ENCODE assay signal across 8 cellular contexts in the genomic region with DNA sequence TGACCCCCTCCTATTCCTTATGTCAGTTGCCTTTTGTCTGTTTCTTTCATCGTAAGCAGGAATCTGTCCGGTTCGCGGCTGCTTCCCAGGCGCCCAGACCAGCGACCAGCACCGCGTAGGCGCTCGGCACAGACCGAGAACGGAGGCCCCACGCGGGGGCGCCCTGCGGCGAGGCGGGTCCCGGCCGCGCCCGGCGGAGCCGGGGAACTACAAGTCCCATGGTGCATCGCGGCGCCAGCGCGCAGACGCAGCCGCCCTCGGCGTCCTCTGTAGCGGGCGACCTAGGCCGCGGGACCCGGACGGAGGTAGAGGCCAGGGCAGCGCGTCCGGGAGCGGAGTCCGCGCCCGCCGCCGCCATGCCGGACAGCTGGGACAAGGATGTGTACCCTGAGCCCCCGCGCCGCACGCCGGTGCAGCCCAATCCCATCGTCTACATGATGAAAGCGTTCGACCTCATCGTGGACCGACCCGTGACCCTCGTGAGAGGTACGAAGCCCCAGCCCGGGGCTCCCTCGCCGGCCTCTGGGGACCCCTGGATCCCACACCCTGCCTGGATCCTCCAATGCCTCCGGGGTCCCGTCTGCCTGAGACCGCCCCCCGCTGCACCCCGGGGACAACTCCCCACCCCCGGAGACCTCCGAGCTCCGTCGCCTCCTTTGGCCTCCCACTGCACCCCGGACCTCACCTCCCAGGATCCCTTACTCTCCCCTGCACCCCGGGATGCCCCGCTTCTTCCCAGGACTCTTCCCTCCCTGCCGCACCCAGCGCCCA. TPM values are rescaled to one million over a fixed set of nuclear protein-coding genes. Genes with fewer than 3 reads are reported as not detected.
DNase-seq lines count a peak whose midpoint lies in the region; ATAC-seq and TF ChIP-seq lines count a peak whose summit lies in the region.

Gene NDUFB10 (plus strand): TSS at position 270 of the 771 bp plus-strand sequence. CDS start 87 bp downstream, at position 357.

- TF ChIP-seq CTCF in LNCAP (IDR thresholded peaks at IDR 0.05) = peak; percentile 90
- TF ChIP-seq CTCF in gastroesophageal sphincter (IDR thresholded peaks at IDR 0.05) = peak in 3 of 4 experiments; percentile 64 to 84 (median 79)

- H3K27ac ChIP-seq in GM23248 = peak within 1 kb of the TSS; percentile 50
- H3K27ac ChIP-seq in SJSA1 = peak within 1 kb of the TSS; percentile 1; the same call in 1 of the 2 replicates
- H3K27ac ChIP-seq in gastroesophageal sphincter = peak within 1 kb of the TSS; percentile 78 to 91 (median 88)
- peak within 1 kb of the TSS; percentile 79 for H3K27ac ChIP-seq in temporal lobe (ENCODE audit: low read depth, low read length)

- no peaks in the 10 kb centered on the region for H3K27me3 ChIP-seq in GM23248 (replicated peaks; ENCODE audit: insufficient read depth)
- H3K27me3 ChIP-seq in SJSA1 (replicated peaks) = no peaks in the 10 kb centered on the region
- no peaks in the 10 kb centered on the region for H3K27me3 ChIP-seq in gastroesophageal sphincter

- H3K9me3 ChIP-seq in GM23248 (ENCODE audit: low read depth) (no peaks in the 10 kb centered on the region), SJSA1 (replicated peaks) (no peaks in the 10 kb centered on the region), gastroesophageal sphincter (no peaks in the 10 kb centered on the region)

- 1 to 2% methylated on average over 51 to 66 of the region's 79 CpGs for WGBS in GM23248 (ENCODE audit: low coverage in 1 of 2, low lambda C conversion rate in 2 of 2, missing lambda C conversion rate in 2 of 2), 2 experiments
- 0 to 2% methylated on average over 5 to 19 of the region's 79 CpGs for WGBS in gastroesophageal sphincter (ENCODE audit: low coverage in 1 of 2), 2 donors

- TF ChIP-seq EP300 in gastroesophageal sphincter (IDR thresholded peaks at IDR 0.05) = no peak

- peak within 1 kb of the TSS; percentile 82 for H3K4me2 ChIP-seq in GM23248 (ENCODE audit: unreplicated experiment)

- peak; percentile 81 to 86 for TF ChIP-seq POLR2A in gastroesophageal sphincter (IDR thresholded peaks at IDR 0.05)

- H3K9ac ChIP-seq in GM23248 = peak within 1 kb of the TSS; percentile 94

- peaks cover 24% of the 10 kb centered on the region for H3K36me3 ChIP-seq in GM23248 (ENCODE audit: low read depth)
- H3K36me3 ChIP-seq in SJSA1 = peaks cover 46% of the 10 kb centered on the region
- H3K36me3 ChIP-seq in gastroesophageal sphincter = peaks cover 0 to 27% of the 10 kb centered on the region in 2 donors

- in situ Hi-C loops in GM23248 (cut with MboI) = no loop called here

- H3K4me3 ChIP-seq in GM23248 = peak within 1 kb of the TSS; percentile 85
- H3K4me3 ChIP-seq in SJSA1 = peak within 1 kb of the TSS; percentile 67
- peak within 1 kb of the TSS; percentile 64 to 79 for H3K4me3 ChIP-seq in gastroesophageal sphincter

- peak; percentile 97 for ATAC-seq in gastroesophageal sphincter

- H3K4me1 ChIP-seq in GM23248 (ENCODE audit: insufficient read depth) (no peaks in the 10 kb centered on the region; the same call in 1 of the 2 replicates), SJSA1 (replicated peaks) (peaks cover 32% of the 10 kb centered on the region), gastroesophageal sphincter (peaks cover 0 to 49% (median 19%) of the 10 kb centered on the region in 3 donors)

- DNase-seq in ELF-1 (ENCODE audit: low read depth, low spot score) (peak; percentile 94), GM23248 (peak; percentile 96), SJSA1 (ENCODE audit: low read depth in 1 of 2, low spot score in 2 of 2) (peak; percentile 85 to 94), occipital lobe (lab: John Stamatoyannopoulos, UW) (peak; percentile 87)
- DNase-seq in activated naive CD4-positive, alpha-beta T cell (lab: John Stamatoyannopoulos, UW) = peak; percentile 75 to 92 (median 86)

- no peaks in the 10 kb centered on the region for H4K20me1 ChIP-seq in GM23248 (ENCODE audit: insufficient read depth)

- H3K79me2 ChIP-seq in GM23248 (ENCODE audit: insufficient read depth) = peaks cover 49% of the 10 kb centered on the region

- H3K9me2 ChIP-seq in GM23248 (ENCODE audit: insufficient read depth) = no peaks in the 10 kb centered on the region

- peaks cover 40% of the 10 kb centered on the region for H3F3A ChIP-seq in GM23248 (ENCODE audit: insufficient read depth)

- H2AFZ ChIP-seq in GM23248 = peak within 1 kb of the TSS; percentile 86

RNA-seq across cellular contexts. Expression of gene NDUFB10, which starts in this region (rescaled TPM):
- total RNA-seq in GM23248 (2014; rRNA removed; shearing (Covaris generic)) = 136 and 220 TPM in 2 replicates
- 266 and 279 TPM in 2 replicates for polyA plus RNA-seq in GM23248 (2016; fragmentation: Nextera tagmentation; extraction: Ambion mirVana)
- 273 and 292 TPM in 2 replicates for total RNA-seq in SJSA1 (2014; rRNA removed; shearing (Covaris generic))
- total RNA-seq in gastroesophageal sphincter (100 to 1,000 TPM; 214 to 400 (median 243) TPM), occipital lobe (63.9 TPM), temporal lobe (43.0 TPM)

Comparison
In these comparisons a context has a peak if more than half of its experiments do, and no peak if none do; other contexts are left out.
1. Peak in every context shown above with its lines: DNase-seq, ATAC-seq, H3K4me3 ChIP-seq and H3K27ac ChIP-seq.
2. H3K27ac ChIP-seq: peak in every context shown above with its lines; median percentile 88 in gastroesophageal sphincter; 79 in temporal lobe; 50 in GM23248; 1 in SJSA1.